ENCODE assay signal across 14 cellular contexts in the genomic region with DNA sequence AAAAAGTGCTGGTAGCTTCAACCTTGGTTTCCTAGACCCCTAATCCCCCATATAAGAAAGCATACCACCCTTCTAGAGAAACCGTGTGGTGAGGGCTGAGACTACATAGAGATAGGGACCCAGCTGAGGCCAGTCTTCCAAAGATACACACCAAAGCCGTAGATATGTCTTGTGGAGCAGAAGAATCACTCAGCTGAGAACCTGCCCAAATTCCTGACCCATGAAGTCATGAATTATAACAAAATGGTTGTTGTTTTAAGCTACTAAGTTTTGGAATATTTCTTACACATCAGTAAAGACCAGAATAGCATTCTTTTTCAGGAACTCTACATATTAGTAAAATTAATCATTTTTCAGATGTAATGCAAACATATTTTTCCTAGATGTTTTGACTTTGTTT. TPM values are rescaled to one million over a fixed set of nuclear protein-coding genes. Genes with fewer than 3 reads are reported as not detected.
A peak's percentile ranks its signal among the peaks of the same experiment; 100 is the strongest.
DNase-seq lines count a peak whose midpoint lies in the region; ATAC-seq and TF ChIP-seq lines count a peak whose summit lies in the region.
"Had no signal": no experiment of that assay in that cellular context is flagged by ENCODE, and none has a peak within 500 bp of the region (broad histone marks: within the 10 kb centered on the region; RNA-seq: fewer than 3 reads in every experiment).

No MANE protein-coding gene starts in this region.

- no peak for TF ChIP-seq CTCF in A673 (conservative IDR thresholded peaks at IDR 0.05; ENCODE audit: low read depth, low read length)
- no peak for TF ChIP-seq CTCF in astrocyte of the spinal cord (IDR thresholded peaks at IDR 0.05; ENCODE audit: low read depth, low read length)

- intact Hi-C loops in A673 (cut with micrococcal nuclease; ENCODE audit: unreplicated experiment), result no loop called here

- CTCF ChIA-PET in A673 (lab: Charles Lee), result no interaction called here

- H3K36me3 ChIP-seq in A673 (ENCODE audit: insufficient read depth, low read length, poor library complexity, severe bottlenecking), result peaks cover 23% of the 10 kb centered on the region

- ATAC-seq in GM19452 (IDR thresholded peaks at IDR 0.05; ENCODE audit: unreplicated experiment) (no peak), HG03378 (IDR thresholded peaks at IDR 0.05; ENCODE audit: unreplicated experiment) (no peak)
- ATAC-seq: left ventricle myocardium superior, sciatic nerve, T-helper 17 cell had no signal

- H3K4me3 ChIP-seq in A673 (ENCODE audit: low read depth, low read length, poor library complexity, severe bottlenecking) (no peak overlapping the region), astrocyte of the spinal cord (ENCODE audit: low read depth, low read length) (no peak overlapping the region)

- in situ Hi-C loops in astrocyte of the spinal cord (cut with HindIII; ENCODE audit: low sequenced_read_pairs), result loop anchor here (25.0 kb wide), 1 partner anchor 279 kb away; no protein-coding TSS in a partner anchor

- no peak overlapping the region for H3K27ac ChIP-seq in A673 (ENCODE audit: low read depth, low read length, poor library complexity, severe bottlenecking)

- peak; percentile 14 for DNase-seq in A673 (ENCODE audit: low spot score)
- peak; percentile 82 for DNase-seq in HS-27A (ENCODE audit: low read depth)
- peak; percentile 78 for DNase-seq in astrocyte of the spinal cord (ENCODE audit: low read depth, low spot score)
- peak; percentile 82 for DNase-seq in iris pigment epithelial cell (ENCODE audit: low read depth)
- no peak for DNase-seq in DMS79 (lab: John Stamatoyannopoulos, UW)
- no peak for DNase-seq in NCI-H187 (lab: John Stamatoyannopoulos, UW)
- DNase-seq: BE2C; left ventricle myocardium superior; NCI-H1436; NK-92 treated with Interleukin-12 subunit alpha and Interleukin-12 subunit beta, amount 100 ng/mL, for 24 hours; T-helper 17 cell had no signal

- H3K27me3 ChIP-seq in A673 (replicated peaks; ENCODE audit: insufficient read depth, low read depth, low read length, poor library complexity), result no peaks in the 10 kb centered on the region
- H3K27me3 ChIP-seq: BE2C had no signal

- H3K4me1 ChIP-seq in A673 (ENCODE audit: insufficient read depth, low read length, poor library complexity, severe bottlenecking), result peaks cover 14% of the 10 kb centered on the region
- H3K4me1 ChIP-seq: BE2C had no signal

- no peaks in the 10 kb centered on the region for H3K9me3 ChIP-seq in A673 (ENCODE audit: low read depth, low read length, poor library complexity, severe bottlenecking)
- H3K9me3 ChIP-seq: BE2C had no signal

- no TSS peak for BruUV-seq in A673 (replicated peaks; lab: Mats Ljungman, UMichigan)

- POLR2A ChIA-PET in A673 (lab: Charles Lee; ENCODE audit: low non-redundant PET), result no interaction called here

RNA-seq across cellular contexts. Expression of gene SNRPE, which starts 3.3 kb away (rescaled TPM):
- 315 and 358 TPM in 2 replicates for total RNA-seq in A673 (2021)

Comparison
In these comparisons a context has a peak if more than half of its experiments do, and no peak if none do; other contexts are left out.
1. DNase-seq: peak in A673 (single experiment), HS-27A (single experiment), astrocyte of the spinal cord (single experiment) and iris pigment epithelial cell (single experiment); none in DMS79 (single experiment) and NCI-H187 (0 of 2).